ENCODE assay signal across 2 cellular contexts in the genomic region with DNA sequence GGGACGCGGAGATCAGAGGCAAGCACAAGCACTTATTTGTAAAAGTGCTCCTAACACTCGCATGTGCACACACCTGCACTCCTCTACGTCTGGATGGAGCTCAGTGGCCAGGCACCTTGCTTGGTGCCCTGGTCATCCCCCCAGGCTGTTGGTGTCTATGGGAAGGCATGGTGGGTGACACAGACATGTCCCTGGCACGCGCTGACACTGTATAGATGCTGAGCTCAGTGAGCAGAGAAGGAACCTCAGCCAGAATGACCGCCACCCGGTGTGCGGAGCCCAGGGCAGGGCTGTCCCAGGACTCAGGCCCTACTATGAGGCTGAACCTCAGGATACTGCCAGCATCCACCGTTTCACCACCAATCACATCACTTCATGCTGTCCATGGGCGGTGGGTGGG.
TF ChIP-seq lines count a peak whose summit lies in the region.

No MANE protein-coding gene starts in this region.

TF ChIP-seq in IMR-90, 13 proteins besides CTCF, POLR2A, EP300 and RAD21:
- TF ChIP-seq, protein P1, sequence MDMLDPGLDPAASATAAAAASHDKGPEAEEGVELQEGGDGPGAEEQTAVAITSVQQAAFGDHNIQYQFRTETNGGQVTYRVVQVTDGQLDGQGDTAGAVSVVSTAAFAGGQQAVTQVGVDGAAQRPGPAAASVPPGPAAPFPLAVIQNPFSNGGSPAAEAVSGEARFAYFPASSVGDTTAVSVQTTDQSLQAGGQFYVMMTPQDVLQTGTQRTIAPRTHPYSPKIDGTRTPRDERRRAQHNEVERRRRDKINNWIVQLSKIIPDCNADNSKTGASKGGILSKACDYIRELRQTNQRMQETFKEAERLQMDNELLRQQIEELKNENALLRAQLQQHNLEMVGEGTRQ (IDR thresholded peaks at IDR 0.05; ENCODE audit: low read depth, low read length) = no peak
- TF ChIP-seq, protein P2, sequence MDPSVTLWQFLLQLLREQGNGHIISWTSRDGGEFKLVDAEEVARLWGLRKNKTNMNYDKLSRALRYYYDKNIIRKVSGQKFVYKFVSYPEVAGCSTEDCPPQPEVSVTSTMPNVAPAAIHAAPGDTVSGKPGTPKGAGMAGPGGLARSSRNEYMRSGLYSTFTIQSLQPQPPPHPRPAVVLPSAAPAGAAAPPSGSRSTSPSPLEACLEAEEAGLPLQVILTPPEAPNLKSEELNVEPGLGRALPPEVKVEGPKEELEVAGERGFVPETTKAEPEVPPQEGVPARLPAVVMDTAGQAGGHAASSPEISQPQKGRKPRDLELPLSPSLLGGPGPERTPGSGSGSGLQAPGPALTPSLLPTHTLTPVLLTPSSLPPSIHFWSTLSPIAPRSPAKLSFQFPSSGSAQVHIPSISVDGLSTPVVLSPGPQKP (IDR thresholded peaks at IDR 0.05; ENCODE audit: borderline replicate concordance, low read depth, low read length) = no peak
- TF ChIP-seq RCOR1 (IDR thresholded peaks at IDR 0.05; ENCODE audit: insufficient replicate concordance, low read length) (no peak), FOS (IDR thresholded peaks at IDR 0.05; ENCODE audit: low read depth, low read length) (no peak), BHLHE40 (IDR thresholded peaks at IDR 0.05; ENCODE audit: low read depth, low read length) (no peak), SMC3 (IDR thresholded peaks at IDR 0.05; ENCODE audit: low read depth, low read length) (no peak), CHD1 (IDR thresholded peaks at IDR 0.05; ENCODE audit: low read depth, low read length) (no peak), RFX5 (IDR thresholded peaks at IDR 0.05; ENCODE audit: low read depth, low read length) (no peak), NFE2L2 (IDR thresholded peaks at IDR 0.05; ENCODE audit: low read depth, low read length) (no peak), CEBPB (IDR thresholded peaks at IDR 0.05; ENCODE audit: low read depth, low read length) (no peak), MAFK (IDR thresholded peaks at IDR 0.05; ENCODE audit: low read depth, low read length) (no peak), MXI1 (IDR thresholded peaks at IDR 0.05; ENCODE audit: borderline replicate concordance, low read depth, low read length) (no peak), MAZ (IDR thresholded peaks at IDR 0.05; ENCODE audit: borderline replicate concordance, low read depth, low read length) (no peak)

TF ChIP-seq in H1, 55 proteins besides CTCF, POLR2A, EP300 and RAD21:
- TF ChIP-seq ASH2L (IDR thresholded peaks at IDR 0.05; ENCODE audit: low read length) (no peak), FOSL1 (IDR thresholded peaks at IDR 0.05; ENCODE audit: insufficient read depth, low read depth, low read length) (no peak), GTF2F1 (IDR thresholded peaks at IDR 0.05; ENCODE audit: borderline replicate concordance, low read depth, low read length) (no peak), KDM4A (IDR thresholded peaks at IDR 0.05; ENCODE audit: low read depth, low read length, severe bottlenecking) (no peak), NANOG (IDR thresholded peaks at IDR 0.05; ENCODE audit: insufficient read depth, low read depth, low read length, poor library complexity, severe bottlenecking) (no peak), RFX5 (IDR thresholded peaks at IDR 0.05; ENCODE audit: borderline replicate concordance, low read depth, low read length) (no peak), TBP (IDR thresholded peaks at IDR 0.05; ENCODE audit: low read depth, low read length) (no peak)
- TF ChIP-seq, protein P3, sequence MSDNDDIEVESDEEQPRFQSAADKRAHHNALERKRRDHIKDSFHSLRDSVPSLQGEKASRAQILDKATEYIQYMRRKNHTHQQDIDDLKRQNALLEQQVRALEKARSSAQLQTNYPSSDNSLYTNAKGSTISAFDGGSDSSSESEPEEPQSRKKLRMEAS (IDR thresholded peaks at IDR 0.05) = no peak
